Comparison of ENCODE assay signal across 14 cellular contexts in the genomic region with DNA sequence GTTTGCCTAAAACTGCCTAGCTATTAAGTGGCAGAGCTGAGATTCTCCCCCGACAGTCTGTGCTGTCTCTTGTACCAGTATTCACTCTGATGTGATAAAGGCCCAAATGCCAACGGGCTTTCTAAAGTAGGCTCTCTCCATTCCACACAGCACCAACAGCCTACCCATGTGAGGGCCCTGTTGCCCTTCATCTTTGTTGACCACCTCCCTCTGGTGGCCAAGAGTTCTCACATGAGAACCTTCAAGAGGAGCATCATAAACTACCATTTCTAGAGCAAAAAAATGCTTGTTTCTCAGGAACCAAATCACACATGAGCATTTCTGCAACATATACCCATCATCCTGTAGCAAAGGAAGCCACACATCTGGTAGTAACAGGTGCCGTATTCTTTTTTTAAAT.
DNase-seq lines count a peak whose midpoint lies in the region; ATAC-seq and TF ChIP-seq lines count a peak whose summit lies in the region.
"Had no signal": no experiment of that assay in that cellular context is flagged by ENCODE, and none has a peak within 500 bp of the region (broad histone marks: within the 10 kb centered on the region; RNA-seq: fewer than 3 reads in every experiment).

No MANE protein-coding gene starts in this region.

- no peaks in the 10 kb centered on the region for H3K23me2 ChIP-seq in H9 (ENCODE audit: insufficient read length, low read depth, low read length, poor library complexity, severe bottlenecking)

- H2AK5ac ChIP-seq in H9 (ENCODE audit: insufficient read length, low read length) = no peak overlapping the region

- no peak overlapping the region for H3K4me3 ChIP-seq in Panc1 (ENCODE audit: low read depth in 2 of 2, low read length in 2 of 2)
- H3K4me3 ChIP-seq: pancreas had no signal

- no peaks in the 10 kb centered on the region for H3K27me3 ChIP-seq in H9 (ENCODE audit: insufficient read depth, low read length)
- H3K27me3 ChIP-seq in Panc1 (ENCODE audit: control insufficient read depth, insufficient read depth, low read length) = no peaks in the 10 kb centered on the region; the same call in 1 of the 2 replicates
- H3K27me3 ChIP-seq: pancreas had no signal

- no peaks in the 10 kb centered on the region for H3K79me2 ChIP-seq in H9 (ENCODE audit: insufficient read depth, low read length)

- no peak overlapping the region for H2BK12ac ChIP-seq in H9 (ENCODE audit: insufficient read length, low read depth, low read length)

- H2BK5ac ChIP-seq in H9 (ENCODE audit: insufficient read length, low read length) = no peak overlapping the region

- no peak overlapping the region for H2AFZ ChIP-seq in H9 (ENCODE audit: low read length)

- POLR2A ChIA-PET in Panc1 (lab: Charles Lee) = no interaction called here

- H3K9me3 ChIP-seq in H9 (ENCODE audit: control insufficient read depth, low read depth, low read length) = no peaks in the 10 kb centered on the region
- no peaks in the 10 kb centered on the region for H3K9me3 ChIP-seq in Panc1 (ENCODE audit: control insufficient read depth, insufficient read depth, low read depth, low read length)
- H3K9me3 ChIP-seq: pancreas had no signal

- no peaks in the 10 kb centered on the region for H3K36me3 ChIP-seq in Panc1 (ENCODE audit: control insufficient read depth, insufficient read depth, low read length)
- H3K36me3 ChIP-seq: pancreas had no signal

- no peaks in the 10 kb centered on the region for H3K4me1 Mint-ChIP-seq in H9

- DNase-seq in Caki2 (ENCODE audit: low read depth) (peak; percentile 6), H9 (peak; percentile 56), Panc1 (ENCODE audit: low read depth, low spot score) (no peak), left colon (peak in 1 of 2 donors; percentile 42), NCI-H1105 (lab: John Stamatoyannopoulos, UW) (no peak), kidney glomerular epithelial cell (lab: John Stamatoyannopoulos, UW) (no peak), NCI-H1694 treated with DMSO at 0.1 percent for 48 hours (lab: John Stamatoyannopoulos, UW) (no peak)
- DNase-seq: CD4-positive, alpha-beta T cell; left ventricle myocardium superior; NCI-H2107; pancreas; SW 1271 had no signal

- no peak overlapping the region for H3K14ac ChIP-seq in H9 (ENCODE audit: insufficient read depth, low read length)

- H4K91ac ChIP-seq in H9 (ENCODE audit: insufficient read length, low read depth, low read length) = no peak overlapping the region

- H3K4me3 Mint-ChIP-seq in H9 = no peak overlapping the region
- H3K4me3 Mint-ChIP-seq: CD4-positive, alpha-beta T cell had no signal

- H2BK20ac ChIP-seq in H9 (ENCODE audit: low read depth, low read length, poor library complexity, severe bottlenecking) = no peak overlapping the region

- no peak overlapping the region for H3K9ac ChIP-seq in H9 (ENCODE audit: extremely low read depth, insufficient read length, low read length)

- TF ChIP-seq CTCF in H9 (conservative IDR thresholded peaks at IDR 0.05) = peak; percentile 61
- TF ChIP-seq CTCF in Panc1 (IDR thresholded peaks at IDR 0.05) = peak; percentile 23

- in situ Hi-C loops in Caki2 (cut with HindIII; ENCODE audit: low pct_unique_long_range_greater_than_20kb, low sequenced_read_pairs) = no loop called here
- in situ Hi-C loops in Panc1 (cut with HindIII; ENCODE audit: low pct_unique_long_range_greater_than_20kb, low sequenced_read_pairs) = no loop called here

- H2BK120ac ChIP-seq in H9 (ENCODE audit: low read depth, low read length, poor library complexity, severe bottlenecking) = no peak overlapping the region

- H3K56ac ChIP-seq in H9 (ENCODE audit: insufficient read length, low read depth, low read length) = no peak overlapping the region

- CTCF ChIA-PET in Panc1 (lab: Charles Lee) = no interaction called here

- no peaks in the 10 kb centered on the region for H3K79me1 ChIP-seq in H9 (ENCODE audit: insufficient read depth, low read depth, low read length, poor library complexity, severe bottlenecking)

- WGBS in H9 (ENCODE audit: extremely low coverage, insufficient read length, low lambda C conversion rate) = no CpG with 5 or more reads among the region's 3 CpGs

- no peaks in the 10 kb centered on the region for H3K4me1 ChIP-seq in H9 (ENCODE audit: insufficient read depth, low read length)
- H3K4me1 ChIP-seq in Panc1 (ENCODE audit: control insufficient read depth, insufficient read depth, low read length) = no peaks in the 10 kb centered on the region
- H3K4me1 ChIP-seq: pancreas had no signal

- H3K18ac ChIP-seq in H9 (ENCODE audit: insufficient read length, low read depth, low read length) = no peak overlapping the region

- BruUV-seq in Panc1 (replicated peaks; lab: Mats Ljungman, UMichigan) = no TSS peak

- H3K27ac ChIP-seq in H9 (ENCODE audit: insufficient read length, low read depth, low read length) = no peak overlapping the region
- H3K27ac ChIP-seq in Panc1 (ENCODE audit: low read length) = no peak overlapping the region
- H3K27ac ChIP-seq: pancreas had no signal

- no peaks in the 10 kb centered on the region for H4K20me1 ChIP-seq in H9 (ENCODE audit: control insufficient read depth, insufficient read depth, insufficient read length)

- H3K23ac ChIP-seq in H9 (ENCODE audit: insufficient read length, low read depth, low read length) = no peak overlapping the region

- H3K27ac Mint-ChIP-seq in H9 = no peak overlapping the region
- H3K27ac Mint-ChIP-seq: activated naive CD4-positive, alpha-beta T cell treated with anti-CD3 and anti-CD28 coated beads, Interleukin-2, amount 50 U/mL, for 72 hours; CD4-positive, alpha-beta T cell had no signal

- H3T11ph ChIP-seq in H9 (ENCODE audit: low read length) = no peak overlapping the region

- no peak overlapping the region for H4K5ac ChIP-seq in H9 (ENCODE audit: insufficient read length, low read depth, low read length)

- H3K4ac ChIP-seq in H9 (ENCODE audit: low read depth, low read length) = no peak overlapping the region

- ATAC-seq in Panc1 (no peak), left colon (peak; percentile 60), GM21360 (IDR thresholded peaks at IDR 0.05; ENCODE audit: unreplicated experiment) (no peak)
- ATAC-seq: activated naive CD4-positive, alpha-beta T cell treated with anti-CD3 and anti-CD28 coated beads, Interleukin-2, amount 50 U/mL, for 72 hours; left ventricle myocardium superior; pancreas had no signal

- H3K36me3 Mint-ChIP-seq in H9 (ENCODE audit: insufficient read depth in 1 of 3, low read depth in 3 of 3) = peaks cover 0 to 11% (median 3%) of the 10 kb centered on the region in 3 experiments; a peak in 4 of 7 replicates

- H4K8ac ChIP-seq in H9 (replicated peaks; ENCODE audit: insufficient read length, low read depth, low read length) = no peak overlapping the region

- H2BK15ac ChIP-seq in H9 (ENCODE audit: low read depth, low read length) = no peak overlapping the region

- peaks cover 18% of the 10 kb centered on the region for H3K27me3 Mint-ChIP-seq in H9 (ENCODE audit: low read depth)

- no peak overlapping the region for H3K4me2 ChIP-seq in H9 (ENCODE audit: insufficient read depth, insufficient read length, low read length)

- H3K9me3 Mint-ChIP-seq in H9 = peaks cover 10 to 17% of the 10 kb centered on the region in 2 experiments

- intact Hi-C loops in Panc1 (cut with micrococcal nuclease; ENCODE audit: unreplicated experiment) (no loop called here), left colon (cut with DNase I, micrococcal nuclease) (no loop called here)

Comparison
In these comparisons a context has a peak if more than half of its experiments do, and no peak if none do; other contexts are left out.
1. DNase-seq: peak in Caki2 (single experiment) and H9 (single experiment); none in Panc1 (single experiment), NCI-H1105 (single experiment), kidney glomerular epithelial cell (single experiment) and NCI-H1694 treated with DMSO at 0.1 percent for 48 hours (single experiment).